In genomic region chr10:86868353-86868752, GRCh38 we compare ENCODE assay signal across 12 cellular contexts.
A peak's percentile ranks its signal among the peaks of the same experiment; 100 is the strongest.
DNase-seq lines count a peak whose midpoint lies in the region; ATAC-seq, FAIRE-seq and TF ChIP-seq lines count a peak whose summit lies in the region.
"Had no signal": no experiment of that assay in that cellular context is flagged by ENCODE, and none has a peak within 500 bp of the region (broad histone marks: within the 10 kb centered on the region; RNA-seq: fewer than 3 reads in every experiment).

No MANE protein-coding gene starts in this region.

- H3K9me3 Mint-ChIP-seq in astrocyte (ENCODE audit: unreplicated experiment), result no peaks in the 10 kb centered on the region
- H3K9me3 Mint-ChIP-seq in naive thymus-derived CD4-positive, alpha-beta T cell, result peaks cover 0 to 2% (median 0%) of the 10 kb centered on the region in 11 donors
- H3K9me3 Mint-ChIP-seq: activated naive CD4-positive, alpha-beta T cell treated with anti-CD3 and anti-CD28 coated beads, Interleukin-2, amount 50 U/mL, for 72 hours had no signal

- FAIRE-seq in astrocyte (lab: Jason Lieb, UNC), result no peak

- H3K79me2 ChIP-seq in astrocyte (ENCODE audit: insufficient read depth, low read length), result peaks cover 14% of the 10 kb centered on the region

- peaks cover 37% of the 10 kb centered on the region for H3K4me1 Mint-ChIP-seq in astrocyte (ENCODE audit: low read depth, unreplicated experiment)
- peaks cover 0 to 1% (median 0%) of the 10 kb centered on the region in 7 donors for H3K4me1 Mint-ChIP-seq in naive thymus-derived CD4-positive, alpha-beta T cell

- TF ChIP-seq CTCF in astrocyte (IDR thresholded peaks at IDR 0.05; ENCODE audit: insufficient read depth, low read depth, low read length) (no peak), spleen (IDR thresholded peaks at IDR 0.05 in 8 of 11, conservative IDR thresholded peaks at IDR 0.05 in 3 of 11) (no peak)

- CTCF ChIA-PET in naive thymus-derived CD4-positive, alpha-beta T cell (lab: Charles Lee), result interaction anchor here (0.6 kb wide), 1 partner anchor 28 kb away, joined by 3 read pairs; no protein-coding TSS in a partner anchor

- no peaks in the 10 kb centered on the region for H3K27me3 Mint-ChIP-seq in astrocyte (ENCODE audit: low read depth, unreplicated experiment)
- H3K27me3 Mint-ChIP-seq in naive thymus-derived CD4-positive, alpha-beta T cell, result peaks cover 0 to 2% (median 0%) of the 10 kb centered on the region in 5 donors

- peaks cover 17% of the 10 kb centered on the region for H3K4me1 ChIP-seq in astrocyte (ENCODE audit: insufficient read depth, low read length)
- peaks cover 0 to 21% (median 10%) of the 10 kb centered on the region in 6 donors for H3K4me1 ChIP-seq in spleen
- no peaks in the 10 kb centered on the region for H3K4me1 ChIP-seq in naive thymus-derived CD4-positive, alpha-beta T cell (ENCODE audit: control insufficient read depth in 2 of 2, insufficient read depth in 2 of 2, low read length in 2 of 2)

- H3K4me3 Mint-ChIP-seq in astrocyte (ENCODE audit: unreplicated experiment), result peak overlapping the region; percentile 51
- H3K4me3 Mint-ChIP-seq in naive thymus-derived CD4-positive, alpha-beta T cell, result no peak overlapping the region

- H3K4me2 ChIP-seq in astrocyte (ENCODE audit: low read length), result peak overlapping the region; percentile 76
- H3K4me2 ChIP-seq: KMS-11 had no signal

- peak overlapping the region; percentile 39 for H3K9ac ChIP-seq in astrocyte (ENCODE audit: low read length)
- H3K9ac ChIP-seq: KMS-11 had no signal

- H3K27me3 ChIP-seq in astrocyte (ENCODE audit: insufficient read depth, low read length), result no peaks in the 10 kb centered on the region
- H3K27me3 ChIP-seq in spleen (replicated peaks in 1 of 7), result peaks cover 0 to 45% (median 5%) of the 10 kb centered on the region in 7 donors
- no peaks in the 10 kb centered on the region for H3K27me3 ChIP-seq in naive thymus-derived CD4-positive, alpha-beta T cell (ENCODE audit: control insufficient read depth in 2 of 2, insufficient read depth in 2 of 2, low read length in 2 of 2)

- H3K27ac ChIP-seq in astrocyte (ENCODE audit: low read depth, low read length) (peak overlapping the region; percentile 59), spleen (peak overlapping the region in 5 of 8 donors; percentile 8 to 37 (median 13))
- no peak overlapping the region for H3K27ac ChIP-seq in naive thymus-derived CD4-positive, alpha-beta T cell (ENCODE audit: low read depth, low read length)
- H3K27ac ChIP-seq: 22Rv1, KMS-11 had no signal

- DNase-seq in DMS53 (lab: John Stamatoyannopoulos, UW) (peak; percentile 4), DMS53 treated with DMSO at 0.1 percent for 48 hours (lab: John Stamatoyannopoulos, UW; ENCODE audit: unreplicated experiment) (no peak), astrocyte (ENCODE audit: low read depth) (peak; percentile 49), iPS-NIHi11 (ENCODE audit: low spot score) (peak; percentile 78), spleen (no peak), activated T-cell treated with anti-CD3 and anti-CD28 coated beads for 4 hours (no peak), NCI-H1694 (lab: John Stamatoyannopoulos, UW) (no peak)
- no peak for DNase-seq in naive thymus-derived CD4-positive, alpha-beta T cell
- DNase-seq: foreskin fibroblast had no signal

- intact Hi-C loops in spleen (cut with DNase I; ENCODE audit: low total_unique reads), result no loop called here
- intact Hi-C loops in naive thymus-derived CD4-positive, alpha-beta T cell (cut with micrococcal nuclease), result no loop called here

- peak overlapping the region; percentile 31 for H3K27ac Mint-ChIP-seq in astrocyte (ENCODE audit: unreplicated experiment)
- no peak overlapping the region for H3K27ac Mint-ChIP-seq in naive thymus-derived CD4-positive, alpha-beta T cell
- H3K27ac Mint-ChIP-seq: activated naive CD4-positive, alpha-beta T cell treated with anti-CD3 and anti-CD28 coated beads, Interleukin-2, amount 50 U/mL, for 72 hours had no signal

- no peaks in the 10 kb centered on the region for H3K36me3 ChIP-seq in astrocyte (ENCODE audit: insufficient read depth, low read length)
- no peaks in the 10 kb centered on the region for H3K36me3 ChIP-seq in spleen
- H3K36me3 ChIP-seq in naive thymus-derived CD4-positive, alpha-beta T cell (ENCODE audit: control insufficient read depth in 2 of 3, insufficient read depth in 3 of 3, low read length in 3 of 3), result no peaks in the 10 kb centered on the region

- H2AFZ ChIP-seq in astrocyte (ENCODE audit: low read depth, low read length), result peak overlapping the region; percentile 43

- 39 to 64% (median 55%) methylated on average over 6 of the region's 6 CpGs for WGBS in spleen, 5 donors

- ATAC-seq in naive thymus-derived CD4-positive, alpha-beta T cell, result no peak
- ATAC-seq: activated naive CD4-positive, alpha-beta T cell treated with anti-CD3 and anti-CD28 coated beads, Interleukin-2, amount 50 U/mL, for 72 hours had no signal

- POLR2A ChIA-PET in naive thymus-derived CD4-positive, alpha-beta T cell (lab: Charles Lee), result no interaction called here

- no peaks in the 10 kb centered on the region for H4K20me1 ChIP-seq in astrocyte (ENCODE audit: insufficient read depth, low read length)

- no peak for TF ChIP-seq POLR2A in spleen (IDR thresholded peaks at IDR 0.05)

- H3K4me3 ChIP-seq in astrocyte (ENCODE audit: insufficient read depth, low read depth, low read length) (peak overlapping the region; percentile 40), spleen (no peak overlapping the region)
- H3K4me3 ChIP-seq in naive thymus-derived CD4-positive, alpha-beta T cell (ENCODE audit: low read length), result no peak overlapping the region

- peaks cover 4% of the 10 kb centered on the region for H3K36me3 Mint-ChIP-seq in astrocyte (ENCODE audit: low read depth, unreplicated experiment)
- H3K36me3 Mint-ChIP-seq in naive thymus-derived CD4-positive, alpha-beta T cell, result peaks cover 0 to 4% (median 0%) of the 10 kb centered on the region in 5 donors
- H3K36me3 Mint-ChIP-seq: activated naive CD4-positive, alpha-beta T cell treated with anti-CD3 and anti-CD28 coated beads, Interleukin-2, amount 50 U/mL, for 72 hours had no signal

- H3K9me3 ChIP-seq in astrocyte (ENCODE audit: insufficient read depth, low read depth, low read length), result no peaks in the 10 kb centered on the region
- H3K9me3 ChIP-seq in spleen, result no peaks in the 10 kb centered on the region
- H3K9me3 ChIP-seq in naive thymus-derived CD4-positive, alpha-beta T cell (ENCODE audit: control insufficient read depth in 2 of 3, low read length in 3 of 3), result no peaks in the 10 kb centered on the region

Comparison
In these comparisons a context has a peak if more than half of its experiments do, and no peak if none do; other contexts are left out.
1. DNase-seq: peak in DMS53 (single experiment), astrocyte (single experiment) and iPS-NIHi11 (single experiment); none in DMS53 treated with DMSO at 0.1 percent for 48 hours (single experiment), spleen (single experiment), naive thymus-derived CD4-positive, alpha-beta T cell (0 of 9), activated T-cell treated with anti-CD3 and anti-CD28 coated beads for 4 hours (single experiment) and NCI-H1694 (single experiment).